In the genomic region with DNA sequence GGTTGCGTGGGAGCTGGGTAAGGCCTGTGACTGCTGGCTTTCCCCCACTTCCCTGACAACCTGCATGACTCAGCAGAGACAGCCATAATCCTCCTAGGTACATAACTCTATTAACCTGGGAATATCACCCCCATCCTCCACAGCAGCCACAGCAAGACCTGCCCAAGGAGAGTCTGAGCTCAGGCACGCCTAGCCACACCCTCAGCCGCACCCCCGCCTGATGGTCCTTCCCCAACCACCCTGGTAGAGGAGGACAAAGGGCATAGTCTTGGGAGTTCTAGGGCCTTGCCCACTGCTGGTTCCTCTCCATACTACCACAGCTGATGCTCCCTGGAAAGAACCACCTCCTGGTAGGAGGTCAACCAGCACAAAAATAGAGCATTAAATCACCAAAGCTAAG, we compare ENCODE assay signal across 5 cellular contexts.
A peak's percentile ranks its signal among the peaks of the same experiment; 100 is the strongest.
DNase-seq lines count a peak whose midpoint lies in the region; ATAC-seq, FAIRE-seq and TF ChIP-seq lines count a peak whose summit lies in the region.
"Not testable (repeated sequence)": the region's sequence is repeated elsewhere in the genome, so short reads cannot be mapped to it uniquely, and the experiment has no call there.

No MANE protein-coding gene starts in this region.

- CTCF ChIA-PET in PC-3 (lab: Charles Lee), result not testable (repeated sequence)

- BruUV-seq in PC-3 (replicated peaks; lab: Mats Ljungman, UMichigan), result not testable (repeated sequence)

- not testable (repeated sequence) for H3K4me3 ChIP-seq in PC-3 (ENCODE audit: low read length); epithelial cell of esophagus (ENCODE audit: low read length); mucosa of descending colon; transverse colon

- H3K36me3 ChIP-seq in PC-3 (ENCODE audit: low read depth, low read length); mucosa of descending colon (ENCODE audit: low read depth); transverse colon: not testable (repeated sequence)

- in situ Hi-C loops in transverse colon (cut with MboI; ENCODE audit: low pct_ligation_motif_present in 1 of 4, low pct_unique_long_range_greater_than_20kb in 1 of 4, low sequenced_read_pairs in 3 of 4), result not testable (repeated sequence)

- not testable (repeated sequence) for H3K4me1 ChIP-seq in PC-3 (ENCODE audit: insufficient read depth, low read length); mucosa of descending colon (ENCODE audit: low read depth); transverse colon

- 60% methylated on average over 4 of the region's 4 CpGs; no CpG with 5 or more reads in 1 of the 2 donors for WGBS in transverse colon (ENCODE audit: low coverage in 1 of 2), 2 donors

- not testable (repeated sequence) for H3F3A ChIP-seq in PC-3 (ENCODE audit: low read length, unreplicated experiment)

- POLR2A ChIA-PET in PC-3 (lab: Charles Lee; ENCODE audit: unreplicated experiment), result not testable (repeated sequence)

- H3K9me2 ChIP-seq in PC-3 (replicated peaks; ENCODE audit: low read length), result not testable (repeated sequence)

- intact Hi-C loops in PC-3 (cut with micrococcal nuclease); mucosa of descending colon (cut with DNase I, micrococcal nuclease); transverse colon (cut with DNase I; ENCODE audit: low total_unique reads): not testable (repeated sequence)

- H4K20me1 ChIP-seq in PC-3 (ENCODE audit: low read length), result not testable (repeated sequence)

- TF ChIP-seq POLR2A in GM12892 (IDR thresholded peaks at IDR 0.05; ENCODE audit: low read depth, low read length); transverse colon (IDR thresholded peaks at IDR 0.05): not testable (repeated sequence)

- peak; percentile 71 for FAIRE-seq in GM12892 (lab: Jason Lieb, UNC)

- not testable (repeated sequence) for H3K9me3 ChIP-seq in PC-3 (ENCODE audit: low read length); mucosa of descending colon; transverse colon

- not testable (repeated sequence) for DNase-seq in GM12892 (ENCODE audit: insufficient read length); PC-3
- peak; percentile 5 for DNase-seq in epithelial cell of esophagus (ENCODE audit: low read depth)
- peak; percentile 80 to 88 (median 82) for DNase-seq in mucosa of descending colon
- DNase-seq in transverse colon, result peak; percentile 78

- not testable (repeated sequence) for ATAC-seq in PC-3
- ATAC-seq in mucosa of descending colon, result peak; percentile 99

- H3K79me2 ChIP-seq in PC-3 (ENCODE audit: low read length), result not testable (repeated sequence)

- not testable (repeated sequence) for H3K9ac ChIP-seq in PC-3 (ENCODE audit: low read length)

- not testable (repeated sequence) for H3K4me2 ChIP-seq in PC-3 (ENCODE audit: low read length)

- TF ChIP-seq CTCF in PC-3 (conservative IDR thresholded peaks at IDR 0.05; ENCODE audit: low read depth, low read length); epithelial cell of esophagus (IDR thresholded peaks at IDR 0.05; ENCODE audit: insufficient read depth, low read depth, low read length, missing control alignments); mucosa of descending colon (IDR thresholded peaks at IDR 0.05): not testable (repeated sequence)
- TF ChIP-seq CTCF in transverse colon (IDR thresholded peaks at IDR 0.05), result peak in 2 of 5 experiments; percentile 20 to 26

- not testable (repeated sequence) for H3K27me3 ChIP-seq in PC-3 (ENCODE audit: low read length); transverse colon

- not testable (repeated sequence) for H3K27ac ChIP-seq in PC-3 (ENCODE audit: low read length)
- peak overlapping the region in 3 of 4 donors; percentile 52 to 63 (median 60) for H3K27ac ChIP-seq in transverse colon

- H2AFZ ChIP-seq in PC-3 (ENCODE audit: low read length), result peak overlapping the region; percentile 46; the same call in 1 of the 2 replicates

- peak; percentile 57 for TF ChIP-seq EP300 in transverse colon (IDR thresholded peaks at IDR 0.05; ENCODE audit: low read depth)
